ENCODE assay signal across 15 cellular contexts in the genomic region with DNA sequence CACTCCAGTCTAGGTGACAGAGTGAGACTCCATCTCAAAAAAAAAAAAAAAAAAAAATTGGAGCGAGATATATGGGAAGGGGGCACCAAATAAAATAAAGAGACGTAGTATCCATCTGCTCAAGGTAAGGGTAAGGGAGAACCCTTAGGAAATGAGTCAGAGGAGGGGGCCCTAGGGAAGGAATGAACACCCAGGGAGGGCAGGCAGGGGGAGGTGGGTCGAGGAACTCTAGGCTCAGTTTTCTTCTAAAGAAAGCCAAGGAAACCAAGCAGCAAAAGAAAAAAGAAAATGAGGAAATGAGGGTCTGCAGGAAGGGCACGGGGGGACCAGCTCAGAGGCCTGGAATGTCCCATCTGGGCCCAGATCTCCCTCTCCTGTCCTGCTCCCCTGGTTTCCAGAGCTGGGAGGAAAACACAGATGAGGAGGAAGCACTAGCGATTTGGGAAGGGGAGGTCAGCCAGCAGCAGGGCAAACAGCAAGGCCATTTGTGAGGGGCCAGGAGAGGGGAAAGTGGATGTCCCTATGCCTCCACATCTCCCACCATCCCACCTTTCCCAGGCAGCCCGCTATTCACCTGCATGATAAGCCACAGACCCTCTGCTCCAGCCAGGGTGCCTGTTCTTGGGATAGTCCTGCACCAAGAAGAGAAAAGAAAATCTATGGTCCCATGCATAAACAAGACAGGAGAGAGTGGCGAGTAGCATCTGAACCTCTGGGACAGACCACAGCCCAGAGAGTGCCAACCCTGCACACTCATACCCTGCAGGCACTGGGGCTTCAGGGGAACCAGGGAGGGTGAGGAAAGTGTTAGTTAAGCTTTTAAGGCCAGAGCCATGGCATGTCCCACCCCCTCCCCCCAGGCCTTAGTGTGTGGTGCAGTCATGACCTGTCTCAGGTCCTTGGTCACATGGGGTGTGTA. TPM values are rescaled to one million over a fixed set of nuclear protein-coding genes. Genes with fewer than 3 reads are reported as not detected.
A peak's percentile ranks its signal among the peaks of the same experiment; 100 is the strongest.
DNase-seq lines count a peak whose midpoint lies in the region; ATAC-seq and FAIRE-seq lines count a peak whose summit lies in the region.
"Had no signal": no experiment of that assay in that cellular context is flagged by ENCODE, and none has a peak within 500 bp of the region (broad histone marks: within the 10 kb centered on the region; RNA-seq: fewer than 3 reads in every experiment).

No MANE protein-coding gene starts in this region.

- H3K9me3 Mint-ChIP-seq in stimulated activated effector memory CD8-positive, alpha-beta T cell treated with anti-CD3 and anti-CD28 coated beads, Interleukin-12 subunit alpha, Interleukin-12 subunit beta, amount 100 ng/mL, for 72 hours, result no peaks in the 10 kb centered on the region
- H3K9me3 Mint-ChIP-seq: activated naive CD4-positive, alpha-beta T cell treated with anti-CD3 and anti-CD28 coated beads, Interleukin-2, amount 50 U/mL, for 24 hours had no signal

- H3K4me1 Mint-ChIP-seq in stimulated activated effector memory CD8-positive, alpha-beta T cell treated with anti-CD3 and anti-CD28 coated beads, Interleukin-12 subunit alpha, Interleukin-12 subunit beta, amount 100 ng/mL, for 72 hours, result peaks cover 58% of the 10 kb centered on the region

- DNase-seq in ELR (ENCODE audit: low read depth), result peak; percentile 49
- peak; percentile 69 for DNase-seq in M059J (ENCODE audit: low read depth)
- peak; percentile 15 for DNase-seq in epidermal melanocyte (ENCODE audit: insufficient read length, low spot score)
- no peak for DNase-seq in stimulated activated effector memory CD8-positive, alpha-beta T cell treated with anti-CD3 and anti-CD28 coated beads, Interleukin-12 subunit alpha, Interleukin-12 subunit beta, amount 100 ng/mL, for 72 hours (ENCODE audit: low spot score in 2 of 2)
- no peak for DNase-seq in Kasumi-1 (lab: John Stamatoyannopoulos, UW)
- no peak for DNase-seq in C1 segment of cervical spinal cord (lab: John Stamatoyannopoulos, UW)
- no peak for DNase-seq in UCSD-AML1 (lab: John Stamatoyannopoulos, UW; ENCODE audit: unreplicated experiment)
- DNase-seq in GM19239 (ENCODE audit: insufficient read length, low spot score), result no peak
- DNase-seq: cerebellar nuclear complex; EL; NCI-H2107; SHP77 treated with DMSO at 0.1 percent for 48 hours; stimulated activated CD4-positive, alpha-beta T cell treated with anti-CD3 and anti-CD28 coated beads, Interleukin-15, amount 100 ng/mL, for 24 hours had no signal

- no peak overlapping the region for H3K4me3 Mint-ChIP-seq in stimulated activated effector memory CD8-positive, alpha-beta T cell treated with anti-CD3 and anti-CD28 coated beads, Interleukin-12 subunit alpha, Interleukin-12 subunit beta, amount 100 ng/mL, for 72 hours
- H3K4me3 Mint-ChIP-seq: activated naive CD4-positive, alpha-beta T cell treated with anti-CD3 and anti-CD28 coated beads, Interleukin-2, amount 50 U/mL, for 24 hours had no signal

- peak overlapping the region; percentile 72 for H3K27ac Mint-ChIP-seq in stimulated activated effector memory CD8-positive, alpha-beta T cell treated with anti-CD3 and anti-CD28 coated beads, Interleukin-12 subunit alpha, Interleukin-12 subunit beta, amount 100 ng/mL, for 72 hours
- H3K27ac Mint-ChIP-seq: activated naive CD4-positive, alpha-beta T cell treated with anti-CD3 and anti-CD28 coated beads, Interleukin-2, amount 50 U/mL, for 24 hours had no signal

- peaks cover 76% of the 10 kb centered on the region for H3K36me3 Mint-ChIP-seq in stimulated activated effector memory CD8-positive, alpha-beta T cell treated with anti-CD3 and anti-CD28 coated beads, Interleukin-12 subunit alpha, Interleukin-12 subunit beta, amount 100 ng/mL, for 72 hours

- peak; percentile 68 for ATAC-seq in stimulated activated effector memory CD8-positive, alpha-beta T cell treated with anti-CD3 and anti-CD28 coated beads, Interleukin-12 subunit alpha, Interleukin-12 subunit beta, amount 100 ng/mL, for 72 hours

- no peak for FAIRE-seq in GM19239 (lab: Jason Lieb, UNC)

RNA-seq across cellular contexts. Expression of gene SPRYD3, which starts 11.9 kb away (rescaled TPM):
- 11.2 and 15.4 TPM in 2 replicates for total RNA-seq in M059J (2014; rRNA removed; shearing (Covaris generic))

RNA-seq across cellular contexts. Expression of gene TNS2, which starts 17.5 kb away (rescaled TPM):
- total RNA-seq in M059J (2014; rRNA removed; shearing (Covaris generic)), result 31.1 and 39.9 TPM in 2 replicates

RNA-seq across cellular contexts. Expression of gene IGFBP6, which starts 30.1 kb away (rescaled TPM):
- total RNA-seq in M059J (2014; rRNA removed; shearing (Covaris generic)), result 318 and 394 TPM in 2 replicates

RNA-seq across cellular contexts. Expression of gene SOAT2, which starts 36.0 kb away (rescaled TPM):
- total RNA-seq in M059J (2014; rRNA removed; shearing (Covaris generic)), result 0.22 TPM in 1 of 2 replicates, not detected in the other
- total RNA-seq: HT1080 had no signal

Comparison
In these comparisons a context has a peak if more than half of its experiments do, and no peak if none do; other contexts are left out.
1. DNase-seq: peak in ELR (single experiment), M059J (single experiment) and epidermal melanocyte (single experiment); none in stimulated activated effector memory CD8-positive, alpha-beta T cell treated with anti-CD3 and anti-CD28 coated beads, Interleukin-12 subunit alpha, Interleukin-12 subunit beta, amount 100 ng/mL, for 72 hours (0 of 2), Kasumi-1 (0 of 2), C1 segment of cervical spinal cord (0 of 14), UCSD-AML1 (single experiment) and GM19239 (single experiment).